Comparison of ENCODE assay signal across 8 cellular contexts in genomic region chr17:48555183-48555615, GRCh38. TPM values are rescaled to one million over a fixed set of nuclear protein-coding genes. Genes with fewer than 3 reads are reported as not detected.
DNase-seq lines count a peak whose midpoint lies in the region; ATAC-seq and TF ChIP-seq lines count a peak whose summit lies in the region.

No MANE protein-coding gene starts in this region.

- H3K4me3 ChIP-seq in HUES6 (ENCODE audit: low read depth, low read length), result peak overlapping the region; percentile 51; the same call in 1 of the 2 replicates
- peak overlapping the region; percentile 28 to 47 for H3K4me3 ChIP-seq in right atrium auricular region

- peaks cover 50 to 60% (median 53%) of the 10 kb centered on the region in 3 donors for H3K27me3 Mint-ChIP-seq in CD14-positive monocyte (ENCODE audit: low read depth in 3 of 3)
- peaks cover 100% of the 10 kb centered on the region; the same call in 1 of the 2 replicates for H3K27me3 Mint-ChIP-seq in WTC11 (ENCODE audit: low read depth)

- H3K9ac ChIP-seq in HUES6 (ENCODE audit: low read length), result no peak overlapping the region

- H3K9me3 Mint-ChIP-seq in CD14-positive monocyte, result peaks cover 0 to 11% (median 0%) of the 10 kb centered on the region in 7 donors
- H3K9me3 Mint-ChIP-seq in WTC11, result no peaks in the 10 kb centered on the region
- H3K9me3 Mint-ChIP-seq in stimulated activated effector memory CD8-positive, alpha-beta T cell treated with anti-CD3 and anti-CD28 coated beads, Interleukin-12 subunit alpha, Interleukin-12 subunit beta, amount 100 ng/mL, for 72 hours, result no peaks in the 10 kb centered on the region

- ATAC-seq in WTC11, result no peak
- ATAC-seq in stimulated activated effector memory CD8-positive, alpha-beta T cell treated with anti-CD3 and anti-CD28 coated beads, Interleukin-12 subunit alpha, Interleukin-12 subunit beta, amount 100 ng/mL, for 72 hours, result peak; percentile 31
- no peak for ATAC-seq in HG03469 (IDR thresholded peaks at IDR 0.05; ENCODE audit: unreplicated experiment)
- no peak for ATAC-seq in HG03025 (IDR thresholded peaks at IDR 0.05; ENCODE audit: low FRiP score, unreplicated experiment)

- H3K27ac Mint-ChIP-seq in CD14-positive monocyte, result no peak overlapping the region
- H3K27ac Mint-ChIP-seq in WTC11, result no peak overlapping the region
- H3K27ac Mint-ChIP-seq in stimulated activated effector memory CD8-positive, alpha-beta T cell treated with anti-CD3 and anti-CD28 coated beads, Interleukin-12 subunit alpha, Interleukin-12 subunit beta, amount 100 ng/mL, for 72 hours, result peak overlapping the region; percentile 27

- peaks cover 50% of the 10 kb centered on the region for H3K4me1 ChIP-seq in HUES6 (ENCODE audit: control insufficient read depth, insufficient read depth, low read length)
- peaks cover 0 to 22% of the 10 kb centered on the region in 2 donors for H3K4me1 ChIP-seq in right atrium auricular region

- intact Hi-C loops in CD14-positive monocyte (cut with micrococcal nuclease), result no loop called here

- H3K4me1 Mint-ChIP-seq in CD14-positive monocyte (peaks cover 12% of the 10 kb centered on the region), WTC11 (peaks cover 36% of the 10 kb centered on the region)
- H3K4me1 Mint-ChIP-seq in stimulated activated effector memory CD8-positive, alpha-beta T cell treated with anti-CD3 and anti-CD28 coated beads, Interleukin-12 subunit alpha, Interleukin-12 subunit beta, amount 100 ng/mL, for 72 hours, result peaks cover 7% of the 10 kb centered on the region

- H3K9me3 ChIP-seq in HUES6 (ENCODE audit: control insufficient read depth, insufficient read depth, low read depth, low read length) (no peaks in the 10 kb centered on the region), right atrium auricular region (no peaks in the 10 kb centered on the region)

- H3K27me3 ChIP-seq in HUES6 (ENCODE audit: control insufficient read depth, insufficient read depth, low read length) (peaks cover 99% of the 10 kb centered on the region), right atrium auricular region (peaks cover 4 to 7% of the 10 kb centered on the region in 2 donors)

- H3K4me3 Mint-ChIP-seq in CD14-positive monocyte, result peak overlapping the region; percentile 52 to 91
- peak overlapping the region; percentile 58 for H3K4me3 Mint-ChIP-seq in WTC11
- peak overlapping the region; percentile 47 for H3K4me3 Mint-ChIP-seq in stimulated activated effector memory CD8-positive, alpha-beta T cell treated with anti-CD3 and anti-CD28 coated beads, Interleukin-12 subunit alpha, Interleukin-12 subunit beta, amount 100 ng/mL, for 72 hours

- peaks cover 2 to 12% of the 10 kb centered on the region in 2 donors for H3K36me3 Mint-ChIP-seq in CD14-positive monocyte
- H3K36me3 Mint-ChIP-seq in WTC11, result no peaks in the 10 kb centered on the region
- H3K36me3 Mint-ChIP-seq in stimulated activated effector memory CD8-positive, alpha-beta T cell treated with anti-CD3 and anti-CD28 coated beads, Interleukin-12 subunit alpha, Interleukin-12 subunit beta, amount 100 ng/mL, for 72 hours, result peaks cover 6% of the 10 kb centered on the region

- no peaks in the 10 kb centered on the region for H3K36me3 ChIP-seq in HUES6 (ENCODE audit: control insufficient read depth, insufficient read depth, low read length)
- H3K36me3 ChIP-seq in right atrium auricular region, result no peaks in the 10 kb centered on the region

- DNase-seq in CD14-positive monocyte (ENCODE audit: low spot score) (no peak), WTC11 (ENCODE audit: low spot score) (no peak), right atrium auricular region (ENCODE audit: low spot score) (no peak), superior temporal gyrus (ENCODE audit: extremely low spot score) (no peak)
- no peak for DNase-seq in stimulated activated effector memory CD8-positive, alpha-beta T cell treated with anti-CD3 and anti-CD28 coated beads, Interleukin-12 subunit alpha, Interleukin-12 subunit beta, amount 100 ng/mL, for 72 hours (ENCODE audit: low spot score in 2 of 2)

- POLR2A ChIA-PET in WTC11 (lab: Charles Lee), result interaction anchor here (1.0 kb wide), 1 partner anchor 8 kb away, joined by 3 read pairs; no protein-coding TSS in a partner anchor

- H3K27ac ChIP-seq in HUES6 (ENCODE audit: low read depth, low read length), result no peak overlapping the region
- H3K27ac ChIP-seq in right atrium auricular region, result peak overlapping the region; percentile 56 to 66

- CTCF ChIA-PET in WTC11 (lab: Charles Lee), result interaction anchor here (0.6 to 1.9 kb wide), 6 partner anchors 39 to 339 kb away, joined by 3 to 11 read pairs (median 3); no protein-coding TSS in a partner anchor

- TF ChIP-seq CTCF in CD14-positive monocyte (IDR thresholded peaks at IDR 0.05) (no peak), WTC11 (IDR thresholded peaks at IDR 0.05) (no peak), right atrium auricular region (IDR thresholded peaks at IDR 0.05) (peak in 1 of 2 donors; percentile 47)

TF ChIP-seq in WTC11, 78 proteins besides CTCF, POLR2A, EP300 and RAD21 (continues in another document):
- TF ChIP-seq FOXP4 (CRISPR knock-in tag; IDR thresholded peaks at IDR 0.05), result no peak
- TF ChIP-seq, protein P1, sequence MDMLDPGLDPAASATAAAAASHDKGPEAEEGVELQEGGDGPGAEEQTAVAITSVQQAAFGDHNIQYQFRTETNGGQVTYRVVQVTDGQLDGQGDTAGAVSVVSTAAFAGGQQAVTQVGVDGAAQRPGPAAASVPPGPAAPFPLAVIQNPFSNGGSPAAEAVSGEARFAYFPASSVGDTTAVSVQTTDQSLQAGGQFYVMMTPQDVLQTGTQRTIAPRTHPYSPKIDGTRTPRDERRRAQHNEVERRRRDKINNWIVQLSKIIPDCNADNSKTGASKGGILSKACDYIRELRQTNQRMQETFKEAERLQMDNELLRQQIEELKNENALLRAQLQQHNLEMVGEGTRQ (CRISPR knock-in tag; IDR thresholded peaks at IDR 0.05), result no peak
- TF ChIP-seq EMX1 (CRISPR knock-in tag; IDR thresholded peaks at IDR 0.05), result no peak
- TF ChIP-seq TCF7 (CRISPR knock-in tag; IDR thresholded peaks at IDR 0.05; ENCODE audit: low read depth), result no peak
- no peak for TF ChIP-seq MYBL2 (CRISPR knock-in tag; IDR thresholded peaks at IDR 0.05)
- no peak for TF ChIP-seq NFATC4 (CRISPR knock-in tag; IDR thresholded peaks at IDR 0.05)
- no peak for TF ChIP-seq FOXP1 (CRISPR knock-in tag; IDR thresholded peaks at IDR 0.05; ENCODE audit: borderline replicate concordance)
- TF ChIP-seq, protein P2, sequence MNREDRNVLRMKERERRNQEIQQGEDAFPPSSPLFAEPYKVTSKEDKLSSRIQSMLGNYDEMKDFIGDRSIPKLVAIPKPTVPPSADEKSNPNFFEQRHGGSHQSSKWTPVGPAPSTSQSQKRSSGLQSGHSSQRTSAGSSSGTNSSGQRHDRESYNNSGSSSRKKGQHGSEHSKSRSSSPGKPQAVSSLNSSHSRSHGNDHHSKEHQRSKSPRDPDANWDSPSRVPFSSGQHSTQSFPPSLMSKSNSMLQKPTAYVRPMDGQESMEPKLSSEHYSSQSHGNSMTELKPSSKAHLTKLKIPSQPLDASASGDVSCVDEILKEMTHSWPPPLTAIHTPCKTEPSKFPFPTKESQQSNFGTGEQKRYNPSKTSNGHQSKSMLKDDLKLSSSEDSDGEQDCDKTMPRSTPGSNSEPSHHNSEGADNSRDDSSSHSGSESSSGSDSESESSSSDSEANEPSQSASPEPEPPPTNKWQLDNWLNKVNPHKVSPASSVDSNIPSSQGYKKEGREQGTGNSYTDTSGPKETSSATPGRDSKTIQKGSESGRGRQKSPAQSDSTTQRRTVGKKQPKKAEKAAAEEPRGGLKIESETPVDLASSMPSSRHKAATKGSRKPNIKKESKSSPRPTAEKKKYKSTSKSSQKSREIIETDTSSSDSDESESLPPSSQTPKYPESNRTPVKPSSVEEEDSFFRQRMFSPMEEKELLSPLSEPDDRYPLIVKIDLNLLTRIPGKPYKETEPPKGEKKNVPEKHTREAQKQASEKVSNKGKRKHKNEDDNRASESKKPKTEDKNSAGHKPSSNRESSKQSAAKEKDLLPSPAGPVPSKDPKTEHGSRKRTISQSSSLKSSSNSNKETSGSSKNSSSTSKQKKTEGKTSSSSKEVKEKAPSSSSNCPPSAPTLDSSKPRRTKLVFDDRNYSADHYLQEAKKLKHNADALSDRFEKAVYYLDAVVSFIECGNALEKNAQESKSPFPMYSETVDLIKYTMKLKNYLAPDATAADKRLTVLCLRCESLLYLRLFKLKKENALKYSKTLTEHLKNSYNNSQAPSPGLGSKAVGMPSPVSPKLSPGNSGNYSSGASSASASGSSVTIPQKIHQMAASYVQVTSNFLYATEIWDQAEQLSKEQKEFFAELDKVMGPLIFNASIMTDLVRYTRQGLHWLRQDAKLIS (CRISPR knock-in tag; IDR thresholded peaks at IDR 0.05; ENCODE audit: borderline replicate concordance), result no peak

RNA-seq across cellular contexts. Expression of gene HOXB2, which starts 10.3 kb away (rescaled TPM):
- polyA plus RNA-seq in CD14-positive monocyte, result 1 to 10 TPM; 1.6 to 3.8 TPM
- total RNA-seq in WTC11 (2021) (1.3 to 3.7 TPM (median 2.0 TPM) in 3 replicates), right atrium auricular region (1 to 10 TPM; 4.8 to 5.5 TPM)

RNA-seq across cellular contexts. Expression of gene HOXB4, which starts 23.0 kb away (rescaled TPM):
- polyA plus RNA-seq in CD14-positive monocyte, result not detected
- 0.04 TPM in 1 of 3 replicates, not detected in the others for total RNA-seq in WTC11 (2021)
- total RNA-seq in right atrium auricular region, result 1 to 10 TPM in 1 of 2 donors, under 1 TPM in 1; 0.52 to 1.0 TPM

RNA-seq across cellular contexts. Expression of gene HOXB1, which starts 24.4 kb away (rescaled TPM):
- not detected for polyA plus RNA-seq in CD14-positive monocyte
- 0.41 to 0.63 TPM (median 0.55 TPM) in 3 replicates for total RNA-seq in WTC11 (2021)
- not detected for total RNA-seq in right atrium auricular region

RNA-seq across cellular contexts. Expression of gene HOXB3, which starts 34.8 kb away (rescaled TPM):
- not detected for polyA plus RNA-seq in CD14-positive monocyte
- 0.09 to 0.30 TPM (median 0.11 TPM) in 3 replicates for total RNA-seq in WTC11 (2021)
- total RNA-seq in right atrium auricular region, result 1 to 10 TPM in 1 of 2 donors, under 1 TPM in 1; 0.82 to 1.2 TPM

RNA-seq across cellular contexts. Expression of gene HOXB5, which starts 38.4 kb away (rescaled TPM):
- polyA plus RNA-seq in CD14-positive monocyte, result not detected
- total RNA-seq in WTC11 (2021) (not detected in 3 replicates), right atrium auricular region (not detected)
